Comparison of ENCODE assay signal across 25 cellular contexts in genomic region chr3:149559525-149559924, GRCh38.
A peak's percentile ranks its signal among the peaks of the same experiment; 100 is the strongest.
DNase-seq lines count a peak whose midpoint lies in the region; ATAC-seq and TF ChIP-seq lines count a peak whose summit lies in the region.
"Had no signal": no experiment of that assay in that cellular context is flagged by ENCODE, and none has a peak within 500 bp of the region (broad histone marks: within the 10 kb centered on the region; RNA-seq: fewer than 3 reads in every experiment).

No MANE protein-coding gene starts in this region.

- peak overlapping the region in 3 of 5 experiments; percentile 41 to 85 (median 80) for H3K27ac Mint-ChIP-seq in brain
- H3K27ac Mint-ChIP-seq in osteocyte (ENCODE audit: unreplicated experiment) = peak overlapping the region; percentile 69
- H3K27ac Mint-ChIP-seq: HFFc6 had no signal

- no peaks in the 10 kb centered on the region for H3K36me3 ChIP-seq in left ventricle myocardium inferior
- H3K36me3 ChIP-seq: HAP-1 had no signal

- H3K4me3 Mint-ChIP-seq in brain (no peak overlapping the region), osteocyte (ENCODE audit: unreplicated experiment) (no peak overlapping the region)
- H3K4me3 Mint-ChIP-seq: HFFc6 had no signal

- H3K36me3 Mint-ChIP-seq in brain = peaks cover 9% of the 10 kb centered on the region
- H3K36me3 Mint-ChIP-seq in osteocyte (ENCODE audit: unreplicated experiment) = peaks cover 20% of the 10 kb centered on the region

- H3K27me3 Mint-ChIP-seq in brain (no peaks in the 10 kb centered on the region), osteocyte (ENCODE audit: unreplicated experiment) (no peaks in the 10 kb centered on the region)

- no peaks in the 10 kb centered on the region for H3K27me3 ChIP-seq in left ventricle myocardium inferior (ENCODE audit: low read depth)

- H3K9me3 ChIP-seq in left ventricle myocardium inferior (replicated peaks) = no peaks in the 10 kb centered on the region
- H3K9me3 ChIP-seq: HAP-1 had no signal

- intact Hi-C loops in left ventricle myocardium inferior (cut with micrococcal nuclease) (loop anchor here (10.0 kb wide), 1 partner anchor 55 kb away; no protein-coding TSS in a partner anchor), cardiac septum (cut with DNase I) (no loop called here)

- TF ChIP-seq CTCF in left ventricle myocardium inferior (IDR thresholded peaks at IDR 0.05; ENCODE audit: borderline replicate concordance) = no peak
- TF ChIP-seq CTCF in brain (conservative IDR thresholded peaks at IDR 0.05) = no peak
- TF ChIP-seq CTCF in fibroblast of the aortic adventitia (IDR thresholded peaks at IDR 0.05; ENCODE audit: insufficient read depth, low read length) = no peak
- no peak for TF ChIP-seq CTCF in osteocyte (IDR thresholded peaks at IDR 0.05)

- ATAC-seq in GM21423 (IDR thresholded peaks at IDR 0.05; ENCODE audit: unreplicated experiment) = no peak
- ATAC-seq: SK-N-SH treated with all-trans-retinoic acid at 6 μM for 48 hours had no signal

- H3K4me3 ChIP-seq in left ventricle myocardium inferior = no peak overlapping the region
- no peak overlapping the region for H3K4me3 ChIP-seq in fibroblast of the aortic adventitia (ENCODE audit: low read depth, low read length)
- H3K4me3 ChIP-seq: HAP-1 had no signal

- peaks cover 67% of the 10 kb centered on the region for H3K4me1 ChIP-seq in left ventricle myocardium inferior

- peak overlapping the region; percentile 11 for H3K27ac ChIP-seq in left ventricle myocardium inferior (replicated peaks)
- H3K27ac ChIP-seq: RWPE1 had no signal

- H3K4me1 Mint-ChIP-seq in brain (peaks cover 70% of the 10 kb centered on the region), osteocyte (ENCODE audit: unreplicated experiment) (peaks cover 62% of the 10 kb centered on the region)

- H3K9me3 Mint-ChIP-seq in brain (no peaks in the 10 kb centered on the region), osteocyte (ENCODE audit: unreplicated experiment) (no peaks in the 10 kb centered on the region)
- H3K9me3 Mint-ChIP-seq: HFFc6 had no signal

- DNase-seq in left ventricle myocardium inferior (no peak), cardiac septum (ENCODE audit: low spot score) (no peak), fibroblast of the aortic adventitia (ENCODE audit: low read depth) (peak; percentile 53), osteocyte (ENCODE audit: extremely low spot score, unreplicated experiment) (no peak), ecto neural progenitor cell (ENCODE audit: low spot score) (no peak)
- DNase-seq in effector CD4-positive, alpha-beta T cell = no peak
- DNase-seq: 8988T, ACHN, GOT3, HFFc6, IMR-90, KG1, MM.1S, NCI-H1048, NCI-H1417, NCI-H1694, NCI-H2081, NCI-H2227 treated with DMSO at 0.1 percent for 48 hours, NCI-H526 treated with DMSO at 0.1 percent for 48 hours, SHP77 treated with DMSO at 0.1 percent for 48 hours had no signal
